ENCODE assay signal across 8 cellular contexts in the genomic region with DNA sequence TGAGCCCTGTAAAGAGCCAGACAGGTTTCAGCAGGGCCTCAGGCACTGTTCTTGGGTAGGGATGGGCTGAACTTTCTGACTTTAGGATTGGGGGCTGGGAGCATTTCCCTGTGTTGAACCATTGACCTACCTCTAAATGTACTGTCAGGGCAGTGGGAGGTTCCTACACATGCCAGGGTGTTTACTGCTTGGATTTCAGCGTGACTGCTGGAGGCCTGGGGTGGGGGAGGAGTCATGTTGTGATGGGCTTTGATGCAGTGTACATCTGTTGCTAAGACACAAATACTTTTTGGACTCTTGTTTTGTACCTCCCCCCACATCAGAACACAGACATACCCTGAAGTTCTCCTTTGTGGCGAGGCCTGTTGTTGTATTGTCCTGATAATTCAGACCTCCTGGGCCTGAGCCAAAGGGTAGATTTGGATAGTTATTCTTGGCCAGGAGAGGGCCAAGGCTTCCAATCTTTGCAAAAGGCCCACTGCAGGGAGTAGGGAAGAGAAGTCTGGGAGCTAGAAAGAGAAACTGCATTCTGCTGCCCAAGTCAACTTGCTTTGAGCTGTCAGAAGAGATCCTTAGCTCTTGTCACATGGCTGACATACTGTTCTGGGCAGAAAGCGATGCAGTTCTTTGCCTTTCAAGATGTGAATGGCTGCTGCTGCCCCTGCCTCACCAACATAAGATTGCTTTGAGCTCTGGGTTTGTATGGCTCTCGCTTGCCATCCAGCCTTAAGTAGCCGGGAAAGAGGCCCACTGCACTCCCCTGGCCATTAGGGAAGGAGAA. TPM values are rescaled to one million over a fixed set of nuclear protein-coding genes. Genes with fewer than 3 reads are reported as not detected.
A peak's percentile ranks its signal among the peaks of the same experiment; 100 is the strongest.
DNase-seq lines count a peak whose midpoint lies in the region; ATAC-seq and TF ChIP-seq lines count a peak whose summit lies in the region.

No MANE protein-coding gene starts in this region.

- peaks cover 71% of the 10 kb centered on the region for H3K36me3 ChIP-seq in DOHH2 (ENCODE audit: control insufficient read depth, low read length)
- H3K36me3 ChIP-seq in PC-3 (ENCODE audit: low read depth, low read length): peaks cover 43% of the 10 kb centered on the region
- H3K36me3 ChIP-seq in duodenal mucosa (ENCODE audit: control insufficient read depth in 1 of 2, insufficient read depth in 2 of 2, low read length in 2 of 2): peaks cover 37 to 50% of the 10 kb centered on the region in 2 donors

- no peak for TF ChIP-seq CTCF in DOHH2 (IDR thresholded peaks at IDR 0.05; ENCODE audit: low read depth, low read length, poor library complexity, severe bottlenecking)
- TF ChIP-seq CTCF in PC-3 (conservative IDR thresholded peaks at IDR 0.05; ENCODE audit: low read depth, low read length): no peak
- TF ChIP-seq CTCF in GM13977 (IDR thresholded peaks at IDR 0.05; ENCODE audit: extremely low read depth, insufficient read depth, missing control alignments): no peak

- in situ Hi-C loops in GM13977 (cut with MboI; ENCODE audit: low pct_unique_long_range_greater_than_20kb, low sequenced_read_pairs, unreplicated experiment): no loop called here

- H3K4me3 ChIP-seq in DOHH2 (ENCODE audit: low read length) (peak overlapping the region; percentile 25), PC-3 (ENCODE audit: low read length) (peak overlapping the region; percentile 9; the same call in 1 of the 2 replicates), duodenal mucosa (ENCODE audit: low read depth in 1 of 2, low read length in 2 of 2) (peak overlapping the region; percentile 33 to 51)

- peaks cover 79% of the 10 kb centered on the region for H3K4me1 ChIP-seq in DOHH2 (ENCODE audit: control insufficient read depth, low read length)
- H3K4me1 ChIP-seq in PC-3 (ENCODE audit: insufficient read depth, low read length): peaks cover 51% of the 10 kb centered on the region
- peaks cover 62 to 71% of the 10 kb centered on the region in 2 donors for H3K4me1 ChIP-seq in duodenal mucosa (ENCODE audit: control insufficient read depth in 1 of 2, insufficient read depth in 2 of 2, low read length in 2 of 2)

- CTCF ChIA-PET in PC-3 (lab: Charles Lee): interaction anchor here (0.6 to 0.8 kb wide), 3 partner anchors 15 to 209 kb away, joined by 3 read pairs; no protein-coding TSS in a partner anchor

- no peak overlapping the region for H3K9ac ChIP-seq in PC-3 (ENCODE audit: low read length)
- peak overlapping the region; percentile 48 to 96 for H3K9ac ChIP-seq in duodenal mucosa (ENCODE audit: low read depth in 1 of 2, low read length in 2 of 2)

- H2AFZ ChIP-seq in PC-3 (ENCODE audit: low read length): no peak overlapping the region

- no peaks in the 10 kb centered on the region for H3K27me3 ChIP-seq in DOHH2 (ENCODE audit: control insufficient read depth, low read length)
- H3K27me3 ChIP-seq in PC-3 (ENCODE audit: low read length): no peaks in the 10 kb centered on the region
- H3K27me3 ChIP-seq in duodenal mucosa (ENCODE audit: control insufficient read depth in 1 of 2, insufficient read depth in 2 of 2, low read length in 2 of 2): no peaks in the 10 kb centered on the region

- H3K4me2 ChIP-seq in DOHH2 (ENCODE audit: low read length) (peak overlapping the region; percentile 44), PC-3 (ENCODE audit: low read length) (peak overlapping the region; percentile 55)

- intact Hi-C loops in PC-3 (cut with micrococcal nuclease): no loop called here

- H3K9me3 ChIP-seq in DOHH2 (ENCODE audit: control insufficient read depth, insufficient read depth, low read length) (no peaks in the 10 kb centered on the region), PC-3 (ENCODE audit: low read length) (no peaks in the 10 kb centered on the region), duodenal mucosa (ENCODE audit: control insufficient read depth in 1 of 2, low read length in 2 of 2) (no peaks in the 10 kb centered on the region)

- POLR2A ChIA-PET in PC-3 (lab: Charles Lee; ENCODE audit: unreplicated experiment): no interaction called here

- H4K20me1 ChIP-seq in DOHH2 (ENCODE audit: control insufficient read depth, insufficient read depth, low read depth, low read length): peaks cover 15% of the 10 kb centered on the region
- H4K20me1 ChIP-seq in PC-3 (ENCODE audit: low read length): peaks cover 50% of the 10 kb centered on the region

- peaks cover 94% of the 10 kb centered on the region for H3K79me2 ChIP-seq in DOHH2 (ENCODE audit: control insufficient read depth, low read length)
- H3K79me2 ChIP-seq in PC-3 (ENCODE audit: low read length): peaks cover 85% of the 10 kb centered on the region

- ATAC-seq in PC-3 (no peak), GM18858 (IDR thresholded peaks at IDR 0.05; ENCODE audit: unreplicated experiment) (no peak)

- no peak for DNase-seq in PC-3
- DNase-seq in mesenteric fat pad (ENCODE audit: low spot score): peak; percentile 86
- no peak for DNase-seq in GM13977 (ENCODE audit: low spot score)
- no peak for DNase-seq in NCI-H2107 (lab: John Stamatoyannopoulos, UW)
- no peak for DNase-seq in activated CD4-positive, alpha-beta T cell treated with anti-CD3 and anti-CD28 coated beads, Interleukin-2, amount 50 U/mL, for 48 hours

- H3K27ac ChIP-seq in DOHH2 (ENCODE audit: low read depth, low read length) (no peak overlapping the region), PC-3 (ENCODE audit: low read length) (no peak overlapping the region), duodenal mucosa (ENCODE audit: low read depth, low read length) (peak overlapping the region; percentile 65)

- H3K9me2 ChIP-seq in DOHH2 (replicated peaks; ENCODE audit: control insufficient read depth, low read length) (no peaks in the 10 kb centered on the region), PC-3 (replicated peaks; ENCODE audit: low read length) (no peaks in the 10 kb centered on the region)

- no TSS peak for BruUV-seq in PC-3 (replicated peaks; lab: Mats Ljungman, UMichigan)

- H3F3A ChIP-seq in DOHH2 (ENCODE audit: control insufficient read depth, insufficient read depth) (no peaks in the 10 kb centered on the region), PC-3 (ENCODE audit: low read length, unreplicated experiment) (no peaks in the 10 kb centered on the region)

RNA-seq across cellular contexts. Expression of gene NFE2L1, which starts 3.7 kb away (rescaled TPM):
- total RNA-seq in PC-3 (2014; rRNA removed): 45.1 and 72.6 TPM in 2 replicates
- total RNA-seq in mesenteric fat pad: 171 TPM

RNA-seq across cellular contexts. Expression of gene COPZ2, which starts 14.3 kb away (rescaled TPM):
- total RNA-seq in PC-3 (2014; rRNA removed): 0.63 and 1.3 TPM in 2 replicates
- 64.4 TPM for total RNA-seq in mesenteric fat pad

RNA-seq across cellular contexts. Expression of gene CBX1, which starts 49.4 kb away (rescaled TPM):
- total RNA-seq in PC-3 (2014; rRNA removed) (119 and 142 TPM in 2 replicates), mesenteric fat pad (34.0 TPM)

RNA-seq across cellular contexts. Expression of gene SNX11, which starts 55.7 kb away (rescaled TPM):
- total RNA-seq in PC-3 (2014; rRNA removed) (17.7 and 23.3 TPM in 2 replicates), mesenteric fat pad (20.7 TPM)

Comparison
In these comparisons a context has a peak if more than half of its experiments do, and no peak if none do; other contexts are left out.
1. RNA of gene COPZ2, which starts 14.3 kb away (total RNA-seq): 64.4 TPM in mesenteric fat pad (single experiment); 0.63 to 1.3 TPM in PC-3; every median in the first group is over 10 times any median in the second.
2. Peak in every context shown above with its lines, with median percentiles within 50 percentile points of each other: H3K4me3 ChIP-seq.